Comparison of ENCODE assay signal across 8 cellular contexts in the genomic region with DNA sequence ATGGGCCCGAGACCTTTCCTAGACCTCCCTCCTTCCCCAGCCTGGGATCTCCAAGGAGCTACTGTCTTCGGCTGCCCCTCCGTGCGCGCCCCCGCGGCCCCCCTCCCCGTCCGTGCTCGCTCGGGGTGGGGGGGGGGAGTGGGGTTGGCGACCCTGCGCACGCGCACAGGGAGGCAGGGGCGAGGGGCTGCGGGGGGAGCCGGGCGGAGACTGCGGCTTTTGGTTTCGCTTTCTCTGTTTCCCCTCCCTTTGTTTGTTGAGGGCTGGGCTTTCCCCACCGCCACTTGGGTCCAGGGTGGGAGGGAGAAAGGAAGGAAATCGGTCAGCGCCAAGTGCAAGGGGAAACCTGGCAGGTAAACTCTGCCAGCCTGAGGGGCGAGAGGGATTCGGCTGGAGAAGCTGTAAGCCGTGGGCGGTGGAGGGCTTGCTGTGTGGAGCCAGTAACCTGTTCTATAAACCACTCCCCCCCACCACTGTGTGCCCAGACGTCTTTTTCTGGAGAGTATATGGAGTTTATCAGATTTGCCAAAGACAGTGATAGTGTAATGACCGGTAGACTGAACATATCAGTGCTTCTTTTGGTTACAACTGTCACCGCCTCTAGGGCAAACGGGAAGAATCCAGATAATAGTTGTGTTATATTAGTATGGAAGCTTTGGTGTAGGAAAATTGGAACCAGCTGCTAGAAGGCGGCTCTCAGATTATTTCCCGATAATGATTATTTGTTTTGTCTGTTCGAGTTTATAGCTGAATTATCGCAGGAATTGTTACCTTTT. TPM values are rescaled to one million over a fixed set of nuclear protein-coding genes. Genes with fewer than 3 reads are reported as not detected.
DNase-seq lines count a peak whose midpoint lies in the region; ATAC-seq, FAIRE-seq and TF ChIP-seq lines count a peak whose summit lies in the region.

No MANE protein-coding gene starts in this region.

- H3K4me3 ChIP-seq in A549 = peak overlapping the region; percentile 98
- H3K4me3 ChIP-seq in effector memory CD4-positive, alpha-beta T cell (ENCODE audit: insufficient read depth, low read depth, low read length, poor library complexity, severe bottlenecking) = peak overlapping the region; percentile 100

- TF ChIP-seq RAD21 in A549 (conservative IDR thresholded peaks at IDR 0.05 in 1 of 2, IDR thresholded peaks at IDR 0.05 in 1 of 2) = no peak

- DNase-seq in A549 (ENCODE audit: low read depth in 1 of 2, low spot score in 1 of 2) (peak in 1 of 2 experiments; percentile 27), NCI-H526 treated with DMSO at 0.1 percent for 48 hours (lab: John Stamatoyannopoulos, UW) (peak; percentile 44), mesenteric fat pad (ENCODE audit: low spot score) (peak; percentile 90)
- DNase-seq in activated CD8-positive, alpha-beta memory T cell treated with anti-CD3 and anti-CD28 coated beads for 1 hour (ENCODE audit: extremely low read depth in 1 of 2, low read depth in 1 of 2) = peak; percentile 23 to 59
- DNase-seq in effector memory CD4-positive, alpha-beta T cell = peak; percentile 72 to 82 (median 79)
- DNase-seq in stimulated activated CD8-positive, alpha-beta memory T cell treated with anti-CD3 and anti-CD28 coated beads, Interleukin-15, amount 100 ng/mL, for 48 hours (ENCODE audit: low read depth in 2 of 2) = peak; percentile 64 to 73

- no peaks in the 10 kb centered on the region for H3K27me3 ChIP-seq in effector memory CD4-positive, alpha-beta T cell (replicated peaks; ENCODE audit: control insufficient read depth, insufficient read depth, low read length, poor library complexity, severe bottlenecking)

- POLR2A ChIA-PET in A549 (lab: Yijun Ruan, JAX) = interaction anchor here (0.6 to 2.8 kb wide), 27 partner anchors 8 to 475 kb away, joined by 3 to 58 read pairs (median 6); a partner anchor contains a TSS

- H3K36me3 ChIP-seq in effector memory CD4-positive, alpha-beta T cell (ENCODE audit: control insufficient read depth, insufficient read depth, low read length) = peaks cover 34% of the 10 kb centered on the region

- no peak for TF ChIP-seq POLR2A in A549 (IDR thresholded peaks at IDR 0.05; ENCODE audit: low read length)

- no peaks in the 10 kb centered on the region for H3K9me3 ChIP-seq in A549
- no peaks in the 10 kb centered on the region for H3K9me3 ChIP-seq in effector memory CD4-positive, alpha-beta T cell (ENCODE audit: control insufficient read depth, low read length)

- H3K4me1 ChIP-seq in A549 = peaks cover 63% of the 10 kb centered on the region
- peaks cover 28% of the 10 kb centered on the region for H3K4me1 ChIP-seq in effector memory CD4-positive, alpha-beta T cell (ENCODE audit: control insufficient read depth, insufficient read depth, low read length, poor library complexity, severe bottlenecking)

- TF ChIP-seq CTCF in A549 (IDR thresholded peaks at IDR 0.05) = no peak

- FAIRE-seq in A549 (lab: Jason Lieb, UNC) = no peak

- no peak for TF ChIP-seq EP300 in A549 (IDR thresholded peaks at IDR 0.05)

- peak overlapping the region; percentile 97 for H3K4me2 ChIP-seq in A549

- 2% methylated on average over 17 of the region's 36 CpGs for WGBS in A549 (ENCODE audit: missing lambda C conversion rate)

- peak; percentile 42 to 54 for ATAC-seq in A549
- ATAC-seq in GM18868 (IDR thresholded peaks at IDR 0.05; ENCODE audit: unreplicated experiment) = peak; percentile 54
- ATAC-seq in HG03159 (IDR thresholded peaks at IDR 0.05; ENCODE audit: unreplicated experiment) = peak; percentile 42

- peak overlapping the region; percentile 99 for H3K27ac ChIP-seq in A549
- H3K27ac ChIP-seq in effector memory CD4-positive, alpha-beta T cell (ENCODE audit: insufficient read depth, low read length, poor library complexity, severe bottlenecking) = peak overlapping the region; percentile 100

- CTCF ChIA-PET in A549 (lab: Yijun Ruan, JAX) = interaction anchor here (0.6 to 7.1 kb wide), 5 partner anchors 13 to 444 kb away, joined by 3 to 59 read pairs (median 4); no protein-coding TSS in a partner anchor

TF ChIP-seq in A549, 52 proteins besides CTCF, POLR2A, EP300 and RAD21:
- TF ChIP-seq PHF8 (IDR thresholded peaks at IDR 0.05; ENCODE audit: borderline replicate concordance, low read depth) (peak; percentile 30), JUNB (IDR thresholded peaks at IDR 0.05) (no peak), RCOR1 (IDR thresholded peaks at IDR 0.05; ENCODE audit: low read depth, low read length) (no peak), ZSCAN20 (CRISPR knock-in tag; IDR thresholded peaks at IDR 0.05) (no peak)
- TF ChIP-seq, protein P1, sequence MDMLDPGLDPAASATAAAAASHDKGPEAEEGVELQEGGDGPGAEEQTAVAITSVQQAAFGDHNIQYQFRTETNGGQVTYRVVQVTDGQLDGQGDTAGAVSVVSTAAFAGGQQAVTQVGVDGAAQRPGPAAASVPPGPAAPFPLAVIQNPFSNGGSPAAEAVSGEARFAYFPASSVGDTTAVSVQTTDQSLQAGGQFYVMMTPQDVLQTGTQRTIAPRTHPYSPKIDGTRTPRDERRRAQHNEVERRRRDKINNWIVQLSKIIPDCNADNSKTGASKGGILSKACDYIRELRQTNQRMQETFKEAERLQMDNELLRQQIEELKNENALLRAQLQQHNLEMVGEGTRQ (IDR thresholded peaks at IDR 0.05) = no peak
- TF ChIP-seq, protein P2, sequence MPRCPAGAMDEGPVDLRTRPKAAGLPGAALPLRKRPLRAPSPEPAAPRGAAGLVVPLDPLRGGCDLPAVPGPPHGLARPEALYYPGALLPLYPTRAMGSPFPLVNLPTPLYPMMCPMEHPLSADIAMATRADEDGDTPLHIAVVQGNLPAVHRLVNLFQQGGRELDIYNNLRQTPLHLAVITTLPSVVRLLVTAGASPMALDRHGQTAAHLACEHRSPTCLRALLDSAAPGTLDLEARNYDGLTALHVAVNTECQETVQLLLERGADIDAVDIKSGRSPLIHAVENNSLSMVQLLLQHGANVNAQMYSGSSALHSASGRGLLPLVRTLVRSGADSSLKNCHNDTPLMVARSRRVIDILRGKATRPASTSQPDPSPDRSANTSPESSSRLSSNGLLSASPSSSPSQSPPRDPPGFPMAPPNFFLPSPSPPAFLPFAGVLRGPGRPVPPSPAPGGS (IDR thresholded peaks at IDR 0.05) = no peak
- TF ChIP-seq, protein P3, sequence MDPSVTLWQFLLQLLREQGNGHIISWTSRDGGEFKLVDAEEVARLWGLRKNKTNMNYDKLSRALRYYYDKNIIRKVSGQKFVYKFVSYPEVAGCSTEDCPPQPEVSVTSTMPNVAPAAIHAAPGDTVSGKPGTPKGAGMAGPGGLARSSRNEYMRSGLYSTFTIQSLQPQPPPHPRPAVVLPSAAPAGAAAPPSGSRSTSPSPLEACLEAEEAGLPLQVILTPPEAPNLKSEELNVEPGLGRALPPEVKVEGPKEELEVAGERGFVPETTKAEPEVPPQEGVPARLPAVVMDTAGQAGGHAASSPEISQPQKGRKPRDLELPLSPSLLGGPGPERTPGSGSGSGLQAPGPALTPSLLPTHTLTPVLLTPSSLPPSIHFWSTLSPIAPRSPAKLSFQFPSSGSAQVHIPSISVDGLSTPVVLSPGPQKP (IDR thresholded peaks at IDR 0.05; ENCODE audit: low read depth, low read length) = no peak

RNA-seq across cellular contexts. Expression of a gene that starts 0.7 kb away (rescaled TPM):
- polyA plus RNA-seq in A549 (2011; rRNA removed) (241 and 258 TPM in 2 replicates), A549 (2017; fragmentation: RNase III; extraction: RNeasy Plus Mini Kit Qiagen cat#74134 plus additional on column Dnase treatment) (357 to 421 TPM (median 410 TPM) in 3 replicates)
- 107 and 140 TPM in 2 replicates for polyA plus RNA-seq in A549 (2012; cell fraction: cytosol; rRNA removed)
- 48.1 and 57.9 TPM in 2 replicates for polyA plus RNA-seq in A549 (2012; cell fraction: nucleus; rRNA removed)
- polyA minus RNA-seq in A549 (2011; rRNA and poly(A)+ RNA removed) = 117 and 130 TPM in 2 replicates
- total RNA-seq in mesenteric fat pad = 112 TPM

RNA-seq across cellular contexts. Expression of a gene that starts 24.3 kb away (rescaled TPM):
- polyA plus RNA-seq in A549 (2011; rRNA removed) = 51.1 and 69.6 TPM in 2 replicates
- polyA plus RNA-seq in A549 (2012; cell fraction: cytosol; rRNA removed) = 20.9 and 21.6 TPM in 2 replicates
- 10.7 and 22.0 TPM in 2 replicates for polyA plus RNA-seq in A549 (2012; cell fraction: nucleus; rRNA removed)
- 47.0 to 54.1 TPM (median 47.7 TPM) in 3 replicates for polyA plus RNA-seq in A549 (2017; fragmentation: RNase III; extraction: RNeasy Plus Mini Kit Qiagen cat#74134 plus additional on column Dnase treatment)
- 25.0 and 28.5 TPM in 2 replicates for polyA minus RNA-seq in A549 (2011; rRNA and poly(A)+ RNA removed)
- total RNA-seq in mesenteric fat pad = 17.6 TPM

RNA-seq across cellular contexts. Expression of a gene that starts 50.7 kb away (rescaled TPM):
- polyA plus RNA-seq in A549 (2011; rRNA removed) (25.3 and 26.0 TPM in 2 replicates), A549 (2017; fragmentation: RNase III; extraction: RNeasy Plus Mini Kit Qiagen cat#74134 plus additional on column Dnase treatment) (25.0 to 26.5 TPM (median 25.6 TPM) in 3 replicates)
- polyA plus RNA-seq in A549 (2012; cell fraction: cytosol; rRNA removed) = 8.5 and 10.5 TPM in 2 replicates
- 4.8 and 6.9 TPM in 2 replicates for polyA plus RNA-seq in A549 (2012; cell fraction: nucleus; rRNA removed)
- polyA minus RNA-seq in A549 (2011; rRNA and poly(A)+ RNA removed) = 17.4 and 18.3 TPM in 2 replicates
- total RNA-seq in mesenteric fat pad = 17.6 TPM
